2 cellular contexts compared by ENCODE assay signal in the genomic region with DNA sequence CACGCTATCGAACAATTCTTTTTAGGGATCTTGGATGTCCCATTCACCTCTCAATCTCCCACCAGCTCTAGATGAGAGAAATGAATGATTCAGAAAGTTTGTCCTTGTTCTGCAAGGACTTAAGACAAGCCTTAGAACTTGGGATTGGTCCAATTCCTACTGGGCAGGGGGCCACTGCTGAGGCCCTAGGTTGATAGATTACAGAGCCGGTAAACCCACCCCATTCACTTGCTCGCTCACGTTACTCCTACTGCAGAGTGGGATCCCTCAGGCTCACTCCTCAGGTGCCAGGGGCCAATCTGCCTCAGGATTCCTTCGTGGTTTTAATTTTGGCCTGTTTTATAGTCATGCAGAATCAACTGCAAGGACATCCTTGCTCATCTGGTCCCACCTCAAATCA.
TF ChIP-seq lines count a peak whose summit lies in the region.

No MANE protein-coding gene starts in this region.

TF ChIP-seq in WTC11, 78 proteins besides CTCF, POLR2A, EP300 and RAD21 (continued from another document):
- TF ChIP-seq, protein P1, sequence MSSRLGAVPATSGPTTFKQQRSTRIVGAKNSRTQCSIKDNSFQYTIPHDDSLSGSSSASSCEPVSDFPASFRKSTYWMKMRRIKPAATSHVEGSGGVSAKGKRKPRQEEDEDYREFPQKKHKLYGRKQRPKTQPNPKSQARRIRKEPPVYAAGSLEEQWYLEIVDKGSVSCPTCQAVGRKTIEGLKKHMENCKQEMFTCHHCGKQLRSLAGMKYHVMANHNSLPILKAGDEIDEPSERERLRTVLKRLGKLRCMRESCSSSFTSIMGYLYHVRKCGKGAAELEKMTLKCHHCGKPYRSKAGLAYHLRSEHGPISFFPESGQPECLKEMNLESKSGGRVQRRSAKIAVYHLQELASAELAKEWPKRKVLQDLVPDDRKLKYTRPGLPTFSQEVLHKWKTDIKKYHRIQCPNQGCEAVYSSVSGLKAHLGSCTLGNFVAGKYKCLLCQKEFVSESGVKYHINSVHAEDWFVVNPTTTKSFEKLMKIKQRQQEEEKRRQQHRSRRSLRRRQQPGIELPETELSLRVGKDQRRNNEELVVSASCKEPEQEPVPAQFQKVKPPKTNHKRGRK (CRISPR knock-in tag; IDR thresholded peaks at IDR 0.05; ENCODE audit: borderline replicate concordance) = no peak
- TF ChIP-seq SOX15 (CRISPR knock-in tag; IDR thresholded peaks at IDR 0.05) (no peak), CREB1 (CRISPR knock-in tag; IDR thresholded peaks at IDR 0.05) (no peak), ZNF232 (CRISPR knock-in tag; IDR thresholded peaks at IDR 0.05) (no peak), EMX1 (CRISPR knock-in tag; IDR thresholded peaks at IDR 0.05) (no peak), NR3C1 (CRISPR knock-in tag; conservative IDR thresholded peaks at IDR 0.05; ENCODE audit: low read depth) (no peak), TEAD1 (CRISPR knock-in tag; IDR thresholded peaks at IDR 0.05) (no peak), ZBTB21 (CRISPR knock-in tag; IDR thresholded peaks at IDR 0.05; ENCODE audit: borderline replicate concordance) (no peak), PRRX2 (CRISPR knock-in tag; IDR thresholded peaks at IDR 0.05) (no peak), SMAD4 (CRISPR knock-in tag; IDR thresholded peaks at IDR 0.05) (no peak), NR1H2 (CRISPR knock-in tag; IDR thresholded peaks at IDR 0.05) (no peak), ZNF317 (CRISPR knock-in tag; IDR thresholded peaks at IDR 0.05; ENCODE audit: borderline replicate concordance, low read depth) (no peak)
- TF ChIP-seq, protein P2, sequence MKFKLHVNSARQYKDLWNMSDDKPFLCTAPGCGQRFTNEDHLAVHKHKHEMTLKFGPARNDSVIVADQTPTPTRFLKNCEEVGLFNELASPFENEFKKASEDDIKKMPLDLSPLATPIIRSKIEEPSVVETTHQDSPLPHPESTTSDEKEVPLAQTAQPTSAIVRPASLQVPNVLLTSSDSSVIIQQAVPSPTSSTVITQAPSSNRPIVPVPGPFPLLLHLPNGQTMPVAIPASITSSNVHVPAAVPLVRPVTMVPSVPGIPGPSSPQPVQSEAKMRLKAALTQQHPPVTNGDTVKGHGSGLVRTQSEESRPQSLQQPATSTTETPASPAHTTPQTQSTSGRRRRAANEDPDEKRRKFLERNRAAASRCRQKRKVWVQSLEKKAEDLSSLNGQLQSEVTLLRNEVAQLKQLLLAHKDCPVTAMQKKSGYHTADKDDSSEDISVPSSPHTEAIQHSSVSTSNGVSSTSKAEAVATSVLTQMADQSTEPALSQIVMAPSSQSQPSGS (CRISPR knock-in tag; IDR thresholded peaks at IDR 0.05; ENCODE audit: borderline replicate concordance, low read depth) = no peak
- TF ChIP-seq, protein P3, sequence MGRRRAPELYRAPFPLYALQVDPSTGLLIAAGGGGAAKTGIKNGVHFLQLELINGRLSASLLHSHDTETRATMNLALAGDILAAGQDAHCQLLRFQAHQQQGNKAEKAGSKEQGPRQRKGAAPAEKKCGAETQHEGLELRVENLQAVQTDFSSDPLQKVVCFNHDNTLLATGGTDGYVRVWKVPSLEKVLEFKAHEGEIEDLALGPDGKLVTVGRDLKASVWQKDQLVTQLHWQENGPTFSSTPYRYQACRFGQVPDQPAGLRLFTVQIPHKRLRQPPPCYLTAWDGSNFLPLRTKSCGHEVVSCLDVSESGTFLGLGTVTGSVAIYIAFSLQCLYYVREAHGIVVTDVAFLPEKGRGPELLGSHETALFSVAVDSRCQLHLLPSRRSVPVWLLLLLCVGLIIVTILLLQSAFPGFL (CRISPR knock-in tag; IDR thresholded peaks at IDR 0.05; ENCODE audit: borderline replicate concordance) = no peak
- TF ChIP-seq, protein P4, sequence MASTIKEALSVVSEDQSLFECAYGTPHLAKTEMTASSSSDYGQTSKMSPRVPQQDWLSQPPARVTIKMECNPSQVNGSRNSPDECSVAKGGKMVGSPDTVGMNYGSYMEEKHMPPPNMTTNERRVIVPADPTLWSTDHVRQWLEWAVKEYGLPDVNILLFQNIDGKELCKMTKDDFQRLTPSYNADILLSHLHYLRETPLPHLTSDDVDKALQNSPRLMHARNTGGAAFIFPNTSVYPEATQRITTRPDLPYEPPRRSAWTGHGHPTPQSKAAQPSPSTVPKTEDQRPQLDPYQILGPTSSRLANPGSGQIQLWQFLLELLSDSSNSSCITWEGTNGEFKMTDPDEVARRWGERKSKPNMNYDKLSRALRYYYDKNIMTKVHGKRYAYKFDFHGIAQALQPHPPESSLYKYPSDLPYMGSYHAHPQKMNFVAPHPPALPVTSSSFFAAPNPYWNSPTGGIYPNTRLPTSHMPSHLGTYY (CRISPR knock-in tag; IDR thresholded peaks at IDR 0.05) = no peak
- TF ChIP-seq, protein P5, sequence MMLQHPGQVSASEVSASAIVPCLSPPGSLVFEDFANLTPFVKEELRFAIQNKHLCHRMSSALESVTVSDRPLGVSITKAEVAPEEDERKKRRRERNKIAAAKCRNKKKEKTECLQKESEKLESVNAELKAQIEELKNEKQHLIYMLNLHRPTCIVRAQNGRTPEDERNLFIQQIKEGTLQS (CRISPR knock-in tag; conservative IDR thresholded peaks at IDR 0.05) = no peak
- TF ChIP-seq, protein P6, sequence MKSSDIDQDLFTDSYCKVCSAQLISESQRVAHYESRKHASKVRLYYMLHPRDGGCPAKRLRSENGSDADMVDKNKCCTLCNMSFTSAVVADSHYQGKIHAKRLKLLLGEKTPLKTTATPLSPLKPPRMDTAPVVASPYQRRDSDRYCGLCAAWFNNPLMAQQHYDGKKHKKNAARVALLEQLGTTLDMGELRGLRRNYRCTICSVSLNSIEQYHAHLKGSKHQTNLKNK (CRISPR knock-in tag; IDR thresholded peaks at IDR 0.05) = no peak
- TF ChIP-seq, protein P7, sequence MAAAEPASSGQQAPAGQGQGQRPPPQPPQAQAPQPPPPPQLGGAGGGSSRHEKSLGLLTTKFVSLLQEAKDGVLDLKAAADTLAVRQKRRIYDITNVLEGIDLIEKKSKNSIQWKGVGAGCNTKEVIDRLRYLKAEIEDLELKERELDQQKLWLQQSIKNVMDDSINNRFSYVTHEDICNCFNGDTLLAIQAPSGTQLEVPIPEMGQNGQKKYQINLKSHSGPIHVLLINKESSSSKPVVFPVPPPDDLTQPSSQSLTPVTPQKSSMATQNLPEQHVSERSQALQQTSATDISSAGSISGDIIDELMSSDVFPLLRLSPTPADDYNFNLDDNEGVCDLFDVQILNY (CRISPR knock-in tag; IDR thresholded peaks at IDR 0.05) = no peak

TF ChIP-seq in SK-N-SH treated with all-trans-retinoic acid at 6 μM for 48 hours, 23 proteins besides CTCF, POLR2A, EP300 and RAD21 (continued from another document):
- TF ChIP-seq, protein P8, sequence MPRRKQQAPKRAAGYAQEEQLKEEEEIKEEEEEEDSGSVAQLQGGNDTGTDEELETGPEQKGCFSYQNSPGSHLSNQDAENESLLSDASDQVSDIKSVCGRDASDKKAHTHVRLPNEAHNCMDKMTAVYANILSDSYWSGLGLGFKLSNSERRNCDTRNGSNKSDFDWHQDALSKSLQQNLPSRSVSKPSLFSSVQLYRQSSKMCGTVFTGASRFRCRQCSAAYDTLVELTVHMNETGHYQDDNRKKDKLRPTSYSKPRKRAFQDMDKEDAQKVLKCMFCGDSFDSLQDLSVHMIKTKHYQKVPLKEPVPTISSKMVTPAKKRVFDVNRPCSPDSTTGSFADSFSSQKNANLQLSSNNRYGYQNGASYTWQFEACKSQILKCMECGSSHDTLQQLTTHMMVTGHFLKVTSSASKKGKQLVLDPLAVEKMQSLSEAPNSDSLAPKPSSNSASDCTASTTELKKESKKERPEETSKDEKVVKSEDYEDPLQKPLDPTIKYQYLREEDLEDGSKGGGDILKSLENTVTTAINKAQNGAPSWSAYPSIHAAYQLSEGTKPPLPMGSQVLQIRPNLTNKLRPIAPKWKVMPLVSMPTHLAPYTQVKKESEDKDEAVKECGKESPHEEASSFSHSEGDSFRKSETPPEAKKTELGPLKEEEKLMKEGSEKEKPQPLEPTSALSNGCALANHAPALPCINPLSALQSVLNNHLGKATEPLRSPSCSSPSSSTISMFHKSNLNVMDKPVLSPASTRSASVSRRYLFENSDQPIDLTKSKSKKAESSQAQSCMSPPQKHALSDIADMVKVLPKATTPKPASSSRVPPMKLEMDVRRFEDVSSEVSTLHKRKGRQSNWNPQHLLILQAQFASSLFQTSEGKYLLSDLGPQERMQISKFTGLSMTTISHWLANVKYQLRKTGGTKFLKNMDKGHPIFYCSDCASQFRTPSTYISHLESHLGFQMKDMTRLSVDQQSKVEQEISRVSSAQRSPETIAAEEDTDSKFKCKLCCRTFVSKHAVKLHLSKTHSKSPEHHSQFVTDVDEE (CRISPR knock-in tag; IDR thresholded peaks at IDR 0.05) = no peak
- no peak for TF ChIP-seq OSR1 (CRISPR knock-in tag; IDR thresholded peaks at IDR 0.05)
- TF ChIP-seq BACH2 (CRISPR knock-in tag; IDR thresholded peaks at IDR 0.05; ENCODE audit: borderline replicate concordance) = no peak
- TF ChIP-seq, protein P9, sequence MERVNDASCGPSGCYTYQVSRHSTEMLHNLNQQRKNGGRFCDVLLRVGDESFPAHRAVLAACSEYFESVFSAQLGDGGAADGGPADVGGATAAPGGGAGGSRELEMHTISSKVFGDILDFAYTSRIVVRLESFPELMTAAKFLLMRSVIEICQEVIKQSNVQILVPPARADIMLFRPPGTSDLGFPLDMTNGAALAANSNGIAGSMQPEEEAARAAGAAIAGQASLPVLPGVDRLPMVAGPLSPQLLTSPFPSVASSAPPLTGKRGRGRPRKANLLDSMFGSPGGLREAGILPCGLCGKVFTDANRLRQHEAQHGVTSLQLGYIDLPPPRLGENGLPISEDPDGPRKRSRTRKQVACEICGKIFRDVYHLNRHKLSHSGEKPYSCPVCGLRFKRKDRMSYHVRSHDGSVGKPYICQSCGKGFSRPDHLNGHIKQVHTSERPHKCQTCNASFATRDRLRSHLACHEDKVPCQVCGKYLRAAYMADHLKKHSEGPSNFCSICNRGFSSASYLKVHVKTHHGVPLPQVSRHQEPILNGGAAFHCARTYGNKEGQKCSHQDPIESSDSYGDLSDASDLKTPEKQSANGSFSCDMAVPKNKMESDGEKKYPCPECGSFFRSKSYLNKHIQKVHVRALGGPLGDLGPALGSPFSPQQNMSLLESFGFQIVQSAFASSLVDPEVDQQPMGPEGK (CRISPR knock-in tag; IDR thresholded peaks at IDR 0.05; ENCODE audit: borderline replicate concordance) = no peak
- TF ChIP-seq ZFP30 (CRISPR knock-in tag; IDR thresholded peaks at IDR 0.05) = no peak
